In genomic region chr19:54388803-54389144, GRCh38 we compare ENCODE assay signal across 12 cellular contexts. TPM values are rescaled to one million over a fixed set of nuclear protein-coding genes. Genes with fewer than 3 reads are reported as not detected.
A peak's percentile ranks its signal among the peaks of the same experiment; 100 is the strongest.
DNase-seq lines count a peak whose midpoint lies in the region; ATAC-seq, FAIRE-seq and TF ChIP-seq lines count a peak whose summit lies in the region.
"Had no signal": no experiment of that assay in that cellular context is flagged by ENCODE, and none has a peak within 500 bp of the region (broad histone marks: within the 10 kb centered on the region; RNA-seq: fewer than 3 reads in every experiment).

No MANE protein-coding gene starts in this region.

- intact Hi-C loops in CD4-positive, alpha-beta T cell (cut with DNase I, micrococcal nuclease), result loop anchor here (2.0 kb wide), 2 partner anchors 24 to 32 kb away; partner anchors contain the start of gene LAIR1 (in 1 of the 2)
- intact Hi-C loops in GM12878 (cut with micrococcal nuclease; ENCODE audit: unreplicated experiment), result loop anchor here (2.0 to 5.0 kb wide), 2 partner anchors 24 to 41 kb away; partner anchors contain the start of gene LAIR1

- no peaks in the 10 kb centered on the region for H3K36me3 Mint-ChIP-seq in CD4-positive, alpha-beta T cell (ENCODE audit: low read depth)
- H3K36me3 Mint-ChIP-seq in natural killer cell treated with Interleukin-12 subunit alpha and Interleukin-12 subunit beta and Interleukin-15 and Interleukin-18, amount 100 ng/mL, for 72 hours, result no peaks in the 10 kb centered on the region

- no peak for TF ChIP-seq EP300 in GM12878 (IDR thresholded peaks at IDR 0.05; ENCODE audit: borderline replicate concordance in 1 of 2, control insufficient read depth in 1 of 2, low read depth in 2 of 2, low read length in 2 of 2)

- peak; percentile 3 for ATAC-seq in CD4-positive, alpha-beta T cell (ENCODE audit: poor library complexity)
- ATAC-seq in GM12878 (peak; percentile 81), omental fat pad (ENCODE audit: low FRiP score) (no peak), HG02588 (IDR thresholded peaks at IDR 0.05; ENCODE audit: unreplicated experiment) (no peak), HG02610 (IDR thresholded peaks at IDR 0.05; ENCODE audit: unreplicated experiment) (no peak)
- peak; percentile 8 to 78 for ATAC-seq in natural killer cell treated with Interleukin-12 subunit alpha and Interleukin-12 subunit beta and Interleukin-15 and Interleukin-18, amount 100 ng/mL, for 72 hours

- SMC1A ChIA-PET in GM12878 (lab: Charles Lee; ENCODE audit: uncharacterized antibody, unreplicated experiment), result interaction anchor here (0.8 to 7.4 kb wide), 19 partner anchors 10 to 252 kb away, joined by 3 to 116 read pairs (median 9); partner anchors contain the start of genes CNOT3 and LAIR1

- H3K27ac Mint-ChIP-seq in CD4-positive, alpha-beta T cell, result peak overlapping the region; percentile 82
- H3K27ac Mint-ChIP-seq in natural killer cell treated with Interleukin-12 subunit alpha and Interleukin-12 subunit beta and Interleukin-15 and Interleukin-18, amount 100 ng/mL, for 72 hours, result peak overlapping the region; percentile 74 to 79

- no peak for TF ChIP-seq RAD21 in GM12878 (IDR thresholded peaks at IDR 0.05; ENCODE audit: insufficient read depth, low read depth, low read length)

- no peaks in the 10 kb centered on the region for H4K20me1 ChIP-seq in GM12878 (ENCODE audit: control insufficient read depth, insufficient read depth)

- H3K27me3 ChIP-seq in CD4-positive, alpha-beta T cell (ENCODE audit: control insufficient read depth, insufficient read depth, low read length), result no peaks in the 10 kb centered on the region
- H3K27me3 ChIP-seq in HUES6 (ENCODE audit: control insufficient read depth, insufficient read depth, low read length), result peaks cover 39% of the 10 kb centered on the region
- no peaks in the 10 kb centered on the region for H3K27me3 ChIP-seq in GM12878 (replicated peaks in 1 of 2; ENCODE audit: control insufficient read depth in 2 of 2, insufficient read depth in 2 of 2, low read length in 1 of 2)

- peak overlapping the region; percentile 72 for H3K4me2 ChIP-seq in GM12878 (ENCODE audit: control insufficient read depth, insufficient read depth)

- RAD21 ChIA-PET in GM12878 (lab: Charles Lee; ENCODE audit: unreplicated experiment), result interaction anchor here (0.9 to 5.7 kb wide), 17 partner anchors 11 to 199 kb away, joined by 3 to 94 read pairs (median 5); partner anchors contain the start of genes LAIR1, LENG8 and MBOAT7

- no peaks in the 10 kb centered on the region for H3K27me3 Mint-ChIP-seq in CD4-positive, alpha-beta T cell
- peaks cover 12 to 14% of the 10 kb centered on the region in 2 donors for H3K27me3 Mint-ChIP-seq in natural killer cell treated with Interleukin-12 subunit alpha and Interleukin-12 subunit beta and Interleukin-15 and Interleukin-18, amount 100 ng/mL, for 72 hours

- H3K9me3 Mint-ChIP-seq in CD4-positive, alpha-beta T cell, result no peaks in the 10 kb centered on the region
- no peaks in the 10 kb centered on the region for H3K9me3 Mint-ChIP-seq in natural killer cell treated with Interleukin-12 subunit alpha and Interleukin-12 subunit beta and Interleukin-15 and Interleukin-18, amount 100 ng/mL, for 72 hours

- in situ Hi-C loops in GM12878 (cut with MboI), result no loop called here

- H3K4me3 ChIP-seq in HUES6 (ENCODE audit: low read depth, low read length) (peak overlapping the region; percentile 51), GM12878 (peak overlapping the region; percentile 53)

- H3K9me3 ChIP-seq in CD4-positive, alpha-beta T cell (ENCODE audit: control insufficient read depth, low read length), result no peaks in the 10 kb centered on the region
- H3K9me3 ChIP-seq in HUES6 (ENCODE audit: control insufficient read depth, insufficient read depth, low read depth, low read length) (0 out of 2 replicates have a peak, but pooled peaks cover 2% of the 10 kb centered on the region), GM12878 (replicated peaks; ENCODE audit: control insufficient read depth, insufficient read depth, low read length) (no peaks in the 10 kb centered on the region)

- H3K36me3 ChIP-seq in HUES6 (ENCODE audit: control insufficient read depth, insufficient read depth, low read length), result no peaks in the 10 kb centered on the region
- no peaks in the 10 kb centered on the region for H3K36me3 ChIP-seq in GM12878 (ENCODE audit: control insufficient read depth in 2 of 2, insufficient read depth in 2 of 2, low read length in 1 of 2)

- BruUV-seq in GM12878 (replicated peaks; lab: Mats Ljungman, UMichigan), result no TSS peak

- H3K9ac ChIP-seq in HUES6 (ENCODE audit: low read length) (no peak overlapping the region), GM12878 (ENCODE audit: control insufficient read depth, insufficient read depth, low read length) (no peak overlapping the region)

- no peak for TF ChIP-seq POLR2A in GM12878 (IDR thresholded peaks at IDR 0.05; ENCODE audit: low read depth, low read length)

- POLR2A ChIA-PET in CD4-positive, alpha-beta T cell (lab: Charles Lee), result interaction anchor here (0.9 to 2.3 kb wide), 12 partner anchors 9 to 61 kb away, joined by 4 to 31 read pairs (median 8); partner anchors contain the start of genes LAIR1 and LENG8
- POLR2A ChIA-PET in GM12878 (lab: Charles Lee), result interaction anchor here (0.6 to 2.8 kb wide), 10 partner anchors 10 to 199 kb away, joined by 3 to 16 read pairs (median 5); partner anchors contain the start of genes LAIR1 and MBOAT7

- peak overlapping the region; percentile 92 for H3K4me3 Mint-ChIP-seq in CD4-positive, alpha-beta T cell
- peak overlapping the region; percentile 96 for H3K4me3 Mint-ChIP-seq in natural killer cell treated with Interleukin-12 subunit alpha and Interleukin-12 subunit beta and Interleukin-15 and Interleukin-18, amount 100 ng/mL, for 72 hours

- TF ChIP-seq CTCF in CD4-positive, alpha-beta T cell (IDR thresholded peaks at IDR 0.05), result no peak
- TF ChIP-seq CTCF in GM12878 (IDR thresholded peaks at IDR 0.05 in 2 of 3, conservative IDR thresholded peaks at IDR 0.05 in 1 of 3; ENCODE audit: control insufficient read depth in 2 of 3, extremely low read depth in 1 of 3, insufficient read depth in 1 of 3, low read depth in 3 of 3, low read length in 3 of 3) (no peak), omental fat pad (IDR thresholded peaks at IDR 0.05) (no peak)

- H3K4me1 Mint-ChIP-seq in CD4-positive, alpha-beta T cell (ENCODE audit: low read depth), result peaks cover 42% of the 10 kb centered on the region
- peaks cover 17 to 44% of the 10 kb centered on the region in 2 donors for H3K4me1 Mint-ChIP-seq in natural killer cell treated with Interleukin-12 subunit alpha and Interleukin-12 subunit beta and Interleukin-15 and Interleukin-18, amount 100 ng/mL, for 72 hours (ENCODE audit: low read depth in 2 of 2)

- FAIRE-seq in GM12878 (lab: Jason Lieb, UNC), result peak; percentile 52
- FAIRE-seq: TTC549 had no signal

- CTCF ChIA-PET in CD4-positive, alpha-beta T cell (lab: Charles Lee), result interaction anchor here (0.9 to 2.1 kb wide), 3 partner anchors 17 to 64 kb away, joined by 4 to 6 read pairs (median 5); partner anchors contain the start of gene LAIR1
- CTCF ChIA-PET in GM12878 (lab: Yijun Ruan, JAX), result interaction anchor here (0.7 to 6.7 kb wide), 21 partner anchors 10 to 224 kb away, joined by 3 to 205 read pairs (median 6); partner anchors contain the start of genes LAIR1 and LENG8

- peak overlapping the region; percentile 3 for H3K27ac ChIP-seq in CD4-positive, alpha-beta T cell (ENCODE audit: low read depth, low read length)
- H3K27ac ChIP-seq in HUES6 (ENCODE audit: low read depth, low read length), result no peak overlapping the region
- H3K27ac ChIP-seq in GM12878 (ENCODE audit: control insufficient read depth, insufficient read depth), result no peak overlapping the region

- no peak for DNase-seq in CD4-positive, alpha-beta T cell
- DNase-seq in GM12878 (ENCODE audit: low read depth, low spot score) (no peak), omental fat pad (ENCODE audit: low spot score) (no peak)
- no peak for DNase-seq in natural killer cell treated with Interleukin-12 subunit alpha and Interleukin-12 subunit beta and Interleukin-15 and Interleukin-18, amount 100 ng/mL, for 72 hours (ENCODE audit: low spot score)
- no peak for DNase-seq in stimulated activated CD4-positive, alpha-beta T cell treated with anti-CD3 and anti-CD28 coated beads, Interleukin-12 subunit alpha, Interleukin-12 subunit beta, amount 100 ng/mL, for 4 hours
- DNase-seq: NCI-H510A treated with DMSO at 0.1 percent for 48 hours, substantia nigra had no signal

- H3K4me1 ChIP-seq in HUES6 (ENCODE audit: control insufficient read depth, insufficient read depth, low read length) (peaks cover 21% of the 10 kb centered on the region), GM12878 (ENCODE audit: control insufficient read depth, insufficient read depth, low read length) (peaks cover 9% of the 10 kb centered on the region)

- H2AFZ ChIP-seq in GM12878 (ENCODE audit: control insufficient read depth, low read depth, low read length), result no peak overlapping the region

- no peaks in the 10 kb centered on the region for H3K79me2 ChIP-seq in GM12878 (ENCODE audit: control insufficient read depth, insufficient read depth, low read length)

- 8% methylated on average over 9 of the region's 9 CpGs for WGBS in GM12878 (ENCODE audit: insufficient coverage, insufficient replicate concordance, low lambda C conversion rate, missing lambda C conversion rate)

RNA-seq across cellular contexts. Expression of gene LAIR1, which starts 24.0 kb away (rescaled TPM):
- 10 to 100 TPM; 12.3 to 14.4 TPM for total RNA-seq in CD4-positive, alpha-beta T cell
- 55.2 and 74.0 TPM in 2 replicates for total RNA-seq in GM12878 (2013; cell fraction: nucleolus; rRNA removed)
- total RNA-seq in GM12878 (2014; rRNA removed) (36.2 and 41.2 TPM in 2 replicates), GM12878 (2014; rRNA removed; fragmentation: Illumina TruSeq; extraction: Trizol) (39.2 and 41.8 TPM in 2 replicates), GM12878 (2021) (43.1 and 44.4 TPM in 2 replicates), omental fat pad (10 to 100 TPM; 24.3 to 82.5 (median 37.0) TPM)
- polyA plus RNA-seq in GM12878 (2011; ENCODE audit: low read depth), result not detected
- polyA plus RNA-seq in GM12878 (2011; rRNA removed) (13.5 and 15.5 TPM in 2 replicates), GM12878 (2014; fragmentation: Illumina TruSeq; extraction: Trizol) (35.2 and 49.1 TPM in 2 replicates), GM12878 (2014; fragmentation: Nextera tagmentation; extraction: Ambion mirVana) (10 to 100 TPM in 1 of 2 experiments, 1 to 10 TPM in 1; 8.6 to 13.1 TPM), GM12878 (2014; rRNA removed) (58.2 and 62.0 TPM in 2 replicates), GM12878 (2016; fragmentation: Nextera tagmentation; extraction: Ambion mirVana) (10 to 100 TPM; 30.7 to 31.3 TPM)
- 11.1 and 15.1 TPM in 2 replicates for polyA plus RNA-seq in GM12878 (2011; cell fraction: cytosol; rRNA removed)
- polyA plus RNA-seq in GM12878 (2011; cell fraction: nucleus; rRNA removed), result 32.7 and 35.3 TPM in 2 replicates
- 0.13 and 0.23 TPM in 2 replicates for polyA plus RNA-seq in GM12878 (2012)
- 9.7 and 14.6 TPM in 2 replicates for polyA minus RNA-seq in GM12878 (2011; rRNA and poly(A)+ RNA removed)
- polyA minus RNA-seq in GM12878 (2011; cell fraction: cytosol; rRNA and poly(A)+ RNA removed), result 4.9 and 8.4 TPM in 2 replicates
- polyA minus RNA-seq in GM12878 (2011; cell fraction: nucleus; rRNA and poly(A)+ RNA removed), result 10.9 and 19.9 TPM in 2 replicates
- total RNA-seq in natural killer cell treated with Interleukin-12 subunit alpha and Interleukin-12 subunit beta and Interleukin-15 and Interleukin-18, amount 100 ng/mL, for 72 hours, result 10 to 100 TPM; 40.5 to 60.2 TPM

RNA-seq across cellular contexts. Expression of gene TTYH1, which starts 26.5 kb away (rescaled TPM):
- not detected for total RNA-seq in CD4-positive, alpha-beta T cell
- total RNA-seq in GM12878 (2013; cell fraction: nucleolus; rRNA removed), result 0.31 and 0.81 TPM in 2 replicates
- 0.27 TPM in 1 of 2 replicates, not detected in the other for total RNA-seq in GM12878 (2014; rRNA removed)
- total RNA-seq in GM12878 (2014; rRNA removed; fragmentation: Illumina TruSeq; extraction: Trizol), result 0.09 TPM in 1 of 2 replicates, not detected in the other
- total RNA-seq in GM12878 (2021), result 0.32 and 0.36 TPM in 2 replicates
- 0.16 TPM for polyA plus RNA-seq in GM12878 (2011; ENCODE audit: low read depth)
- polyA plus RNA-seq in GM12878 (2011; rRNA removed), result not detected in 2 replicates
- 0.08 TPM in 1 of 2 replicates, not detected in the other for polyA plus RNA-seq in GM12878 (2011; cell fraction: cytosol; rRNA removed)
- 0.23 and 0.31 TPM in 2 replicates for polyA plus RNA-seq in GM12878 (2011; cell fraction: nucleus; rRNA removed)
- 0.36 and 0.76 TPM in 2 replicates for polyA plus RNA-seq in GM12878 (2012)
- 0.01 TPM in 1 of 2 replicates, not detected in the other for polyA plus RNA-seq in GM12878 (2014; fragmentation: Illumina TruSeq; extraction: Trizol)
- under 1 TPM in 1 of 2 experiments, not detected in 1; 0.05 TPM for polyA plus RNA-seq in GM12878 (2014; fragmentation: Nextera tagmentation; extraction: Ambion mirVana)
- polyA plus RNA-seq in GM12878 (2014; rRNA removed), result 0.08 TPM in 1 of 2 replicates, not detected in the other
- polyA plus RNA-seq in GM12878 (2016; fragmentation: Nextera tagmentation; extraction: Ambion mirVana), result under 1 TPM; 0.16 to 0.26 TPM
- not detected in 2 replicates for polyA minus RNA-seq in GM12878 (2011; rRNA and poly(A)+ RNA removed)
- polyA minus RNA-seq in GM12878 (2011; cell fraction: cytosol; rRNA and poly(A)+ RNA removed), result not detected in 2 replicates
- not detected in 2 replicates for polyA minus RNA-seq in GM12878 (2011; cell fraction: nucleus; rRNA and poly(A)+ RNA removed)
- total RNA-seq in natural killer cell treated with Interleukin-12 subunit alpha and Interleukin-12 subunit beta and Interleukin-15 and Interleukin-18, amount 100 ng/mL, for 72 hours, result under 1 TPM; 0.31 to 0.73 TPM
- total RNA-seq in omental fat pad, result under 1 TPM in 2 of 4 donors, not detected in 2; 0.28 to 0.84 TPM

RNA-seq across cellular contexts. Expression of gene LILRA4, which starts 49.8 kb away (rescaled TPM):
- under 1 TPM; 0.47 to 0.52 TPM for total RNA-seq in CD4-positive, alpha-beta T cell
- 7.6 and 8.3 TPM in 2 replicates for total RNA-seq in GM12878 (2013; cell fraction: nucleolus; rRNA removed)
- 17.9 and 19.1 TPM in 2 replicates for total RNA-seq in GM12878 (2014; rRNA removed)
- 10.2 and 13.6 TPM in 2 replicates for total RNA-seq in GM12878 (2014; rRNA removed; fragmentation: Illumina TruSeq; extraction: Trizol)
- 12.7 and 17.2 TPM in 2 replicates for total RNA-seq in GM12878 (2021)
- 0.17 TPM for polyA plus RNA-seq in GM12878 (2011; ENCODE audit: low read depth)
- 1.8 and 2.4 TPM in 2 replicates for polyA plus RNA-seq in GM12878 (2011; rRNA removed)
- 2.6 and 4.1 TPM in 2 replicates for polyA plus RNA-seq in GM12878 (2011; cell fraction: cytosol; rRNA removed)
- polyA plus RNA-seq in GM12878 (2011; cell fraction: nucleus; rRNA removed), result 0.94 and 2.5 TPM in 2 replicates
- polyA plus RNA-seq in GM12878 (2012), result 0.32 and 1.4 TPM in 2 replicates
- 13.4 and 14.3 TPM in 2 replicates for polyA plus RNA-seq in GM12878 (2014; fragmentation: Illumina TruSeq; extraction: Trizol)
- polyA plus RNA-seq in GM12878 (2014; fragmentation: Nextera tagmentation; extraction: Ambion mirVana), result 10 to 100 TPM in 1 of 2 experiments, 1 to 10 TPM in 1; 9.7 to 12.4 TPM
- polyA plus RNA-seq in GM12878 (2014; rRNA removed), result 17.4 and 18.5 TPM in 2 replicates
- 1 to 10 TPM; 6.4 to 6.9 TPM for polyA plus RNA-seq in GM12878 (2016; fragmentation: Nextera tagmentation; extraction: Ambion mirVana)
- 1.5 and 5.2 TPM in 2 replicates for polyA minus RNA-seq in GM12878 (2011; rRNA and poly(A)+ RNA removed)
- polyA minus RNA-seq in GM12878 (2011; cell fraction: cytosol; rRNA and poly(A)+ RNA removed), result 0.73 TPM in 1 of 2 replicates, not detected in the other
- 1.2 and 1.8 TPM in 2 replicates for polyA minus RNA-seq in GM12878 (2011; cell fraction: nucleus; rRNA and poly(A)+ RNA removed)
- not detected for total RNA-seq in natural killer cell treated with Interleukin-12 subunit alpha and Interleukin-12 subunit beta and Interleukin-15 and Interleukin-18, amount 100 ng/mL, for 72 hours
- total RNA-seq in omental fat pad, result under 1 TPM in 1 of 4 donors, not detected in 3; 0.56 TPM
- total RNA-seq: cardiac septum had no signal

Comparison
In these comparisons a context has a peak if more than half of its experiments do, and no peak if none do; other contexts are left out.
1. ATAC-seq: peak in CD4-positive, alpha-beta T cell (single experiment), GM12878 (single experiment) and natural killer cell treated with Interleukin-12 subunit alpha and Interleukin-12 subunit beta and Interleukin-15 and Interleukin-18, amount 100 ng/mL, for 72 hours (2 of 2); none in omental fat pad (single experiment), HG02588 (single experiment) and HG02610 (single experiment).
2. RNA of gene LILRA4, which starts 49.8 kb away (total RNA-seq): 7.6 to 19.1 TPM in GM12878; 0.47 to 0.52 TPM in CD4-positive, alpha-beta T cell, 0.56 TPM in omental fat pad and not detected in natural killer cell treated with Interleukin-12 subunit alpha and Interleukin-12 subunit beta and Interleukin-15 and Interleukin-18, amount 100 ng/mL, for 72 hours; every median in the first group is over 4 times any median in the second.